In genomic region chr10:91909178-91909677, GRCh38 we compare ENCODE assay signal across 8 cellular contexts. TPM values are rescaled to one million over a fixed set of nuclear protein-coding genes. Genes with fewer than 3 reads are reported as not detected.
A peak's percentile ranks its signal among the peaks of the same experiment; 100 is the strongest.
DNase-seq lines count a peak whose midpoint lies in the region; ATAC-seq and TF ChIP-seq lines count a peak whose summit lies in the region.

FGFBP3 (minus strand) TSS chr10:91909486; CDS start chr10:91908969, 517 bp downstream.

- peak within 1 kb of the TSS; percentile 86 for H3K4me3 ChIP-seq in SK-N-MC
- H3K4me3 ChIP-seq in cardiac fibroblast (replicated peaks in 1 of 2; ENCODE audit: low read depth in 2 of 2, low read length in 2 of 2) = peak within 1 kb of the TSS; percentile 60 to 67

- TF ChIP-seq CTCF in cardiac fibroblast (IDR thresholded peaks at IDR 0.05; ENCODE audit: low read depth, low read length) = no peak

- no peaks in the 10 kb centered on the region for H3K9me3 ChIP-seq in SK-N-MC (ENCODE audit: low read depth, low read length)

- DNase-seq in G401 (ENCODE audit: low spot score) (peak; percentile 59), M059J (ENCODE audit: low read depth) (peak; percentile 62), SK-N-MC (ENCODE audit: low read depth, low spot score) (no peak), cardiac fibroblast (ENCODE audit: low read depth in 2 of 2) (peak; percentile 43 to 44), kidney tubule cell (ENCODE audit: low spot score) (peak; percentile 38), T-helper 9 cell (no peak)
- DNase-seq in stimulated activated CD4-positive, alpha-beta T cell treated with anti-CD3 and anti-CD28 coated beads, Interleukin-4, amount 100 ng/mL, for 1 hour = peak; percentile 20

- peak within 1 kb of the TSS; percentile 63 for H3K9ac ChIP-seq in SK-N-MC (ENCODE audit: insufficient read length)

- no peak within 1 kb of the TSS for H3K27ac ChIP-seq in SK-N-MC

- no peaks in the 10 kb centered on the region for H3K36me3 ChIP-seq in SK-N-MC (ENCODE audit: insufficient read depth, low read length)

- ATAC-seq in GM18870 (IDR thresholded peaks at IDR 0.05; ENCODE audit: unreplicated experiment) = no peak

- in situ Hi-C loops in G401 (cut with HindIII; ENCODE audit: low sequenced_read_pairs) = no loop called here

RNA-seq across cellular contexts. Expression of gene FGFBP3, which starts in this region (rescaled TPM):
- 248 and 252 TPM in 2 replicates for total RNA-seq in G401 (2014; rRNA removed; shearing (Covaris generic))
- 0.05 and 0.94 TPM in 2 replicates for total RNA-seq in M059J (2014; rRNA removed; shearing (Covaris generic))

Comparison
In these comparisons a context has a peak if more than half of its experiments do, and no peak if none do; other contexts are left out.
1. RNA of gene FGFBP3 (total RNA-seq): 248 to 252 TPM in G401; 0.05 to 0.94 TPM in M059J; every median in the first group is over 100 times any median in the second.
2. Peak in DNase-seq in M059J; RNA of the gene not detected or under 1 TPM.
3. DNase-seq: peak in G401 (single experiment), cardiac fibroblast (2 of 2), kidney tubule cell (single experiment) and stimulated activated CD4-positive, alpha-beta T cell treated with anti-CD3 and anti-CD28 coated beads, Interleukin-4, amount 100 ng/mL, for 1 hour (single experiment); none in SK-N-MC (single experiment) and T-helper 9 cell (single experiment).